ENCODE assay signal across 20 cellular contexts in genomic region chr17:31437720-31438400, GRCh38. TPM values are rescaled to one million over a fixed set of nuclear protein-coding genes. Genes with fewer than 3 reads are reported as not detected.
A peak's percentile ranks its signal among the peaks of the same experiment; 100 is the strongest.
DNase-seq lines count a peak whose midpoint lies in the region; ATAC-seq and TF ChIP-seq lines count a peak whose summit lies in the region.
"Had no signal": no experiment of that assay in that cellular context is flagged by ENCODE, and none has a peak within 500 bp of the region (broad histone marks: within the 10 kb centered on the region; RNA-seq: fewer than 3 reads in every experiment).

No MANE protein-coding gene starts in this region.

- POLR2A ChIA-PET in SK-N-SH (lab: Yijun Ruan, JAX) (no interaction called here), Panc1 (lab: Charles Lee) (interaction anchor here (0.5 kb wide), 1 partner anchor 119 kb away, joined by 4 read pairs; no protein-coding TSS in a partner anchor)

- no peak overlapping the region for H3K4me2 ChIP-seq in SK-N-SH

- H3K4me3 ChIP-seq in SK-N-SH (ENCODE audit: low read depth in 2 of 2, low read length in 1 of 2) (no peak overlapping the region), Panc1 (ENCODE audit: low read depth in 2 of 2, low read length in 2 of 2) (peak overlapping the region in 1 of 2 experiments; percentile 15; a peak in 2 of 4 replicates), left lung (no peak overlapping the region), tibial nerve (no peak overlapping the region)
- H3K4me3 ChIP-seq: cardiac muscle cell, GM23248, suprapubic skin had no signal

- ATAC-seq in SK-N-SH treated with all-trans-retinoic acid at 6 μM for 48 hours = peak; percentile 37
- peak; percentile 56 for ATAC-seq in Panc1
- ATAC-seq in left lung = peak; percentile 19
- ATAC-seq in stimulated activated effector memory CD8-positive, alpha-beta T cell treated with anti-CD3 and anti-CD28 coated beads, Interleukin-12 subunit alpha, Interleukin-12 subunit beta, amount 100 ng/mL, for 72 hours = no peak
- no peak for ATAC-seq in HG03196 (IDR thresholded peaks at IDR 0.05; ENCODE audit: unreplicated experiment)

- peaks cover 23% of the 10 kb centered on the region for H3K4me1 Mint-ChIP-seq in stimulated activated effector memory CD8-positive, alpha-beta T cell treated with anti-CD3 and anti-CD28 coated beads, Interleukin-12 subunit alpha, Interleukin-12 subunit beta, amount 100 ng/mL, for 72 hours

- H3K27me3 ChIP-seq in SK-N-SH (ENCODE audit: insufficient read depth) (no peaks in the 10 kb centered on the region), Panc1 (ENCODE audit: control insufficient read depth, insufficient read depth, low read length) (no peaks in the 10 kb centered on the region), left lung (peaks cover 0 to 15% of the 10 kb centered on the region in 2 donors), tibial nerve (peaks cover 0 to 3% of the 10 kb centered on the region in 2 donors)
- H3K27me3 ChIP-seq: cardiac muscle cell had no signal

- H3K9me3 Mint-ChIP-seq in stimulated activated effector memory CD8-positive, alpha-beta T cell treated with anti-CD3 and anti-CD28 coated beads, Interleukin-12 subunit alpha, Interleukin-12 subunit beta, amount 100 ng/mL, for 72 hours = no peaks in the 10 kb centered on the region
- H3K9me3 Mint-ChIP-seq: activated naive CD8-positive, alpha-beta T cell treated with anti-CD3 and anti-CD28 coated beads, Interleukin-2, amount 10 ng/mL, durations not matched to agents 7 days and 5 days; CD4-positive, CD25-positive, alpha-beta regulatory T cell; effector memory CD8-positive, alpha-beta T cell had no signal

- DNase-seq in SK-N-SH = no peak
- no peak for DNase-seq in Panc1 (ENCODE audit: low read depth, low spot score)
- no peak for DNase-seq in left lung
- no peak for DNase-seq in stimulated activated effector memory CD8-positive, alpha-beta T cell treated with anti-CD3 and anti-CD28 coated beads, Interleukin-12 subunit alpha, Interleukin-12 subunit beta, amount 100 ng/mL, for 72 hours (ENCODE audit: low spot score in 2 of 2)
- DNase-seq in tibial nerve (ENCODE audit: low spot score in 2 of 2) = no peak
- no peak for DNase-seq in NCI-H1092 (lab: John Stamatoyannopoulos, UW)
- DNase-seq: cortex of kidney, GF-D8 had no signal

- TF ChIP-seq POLR2A in tibial nerve (IDR thresholded peaks at IDR 0.05) = no peak

- H3K79me2 ChIP-seq in SK-N-SH (ENCODE audit: insufficient read depth) = no peaks in the 10 kb centered on the region

- no peaks in the 10 kb centered on the region for H4K20me1 ChIP-seq in SK-N-SH (ENCODE audit: insufficient read depth)

- WGBS in SK-N-SH (ENCODE audit: low lambda C conversion rate) = 61% methylated on average over 5 of the region's 11 CpGs
- 62 to 64% methylated on average over 10 to 11 of the region's 11 CpGs for WGBS in tibial nerve, 2 donors

- H3K27ac ChIP-seq in SK-N-SH (ENCODE audit: low read depth in 2 of 2, low read length in 1 of 2) (no peak overlapping the region), Panc1 (ENCODE audit: low read length) (no peak overlapping the region), left lung (no peak overlapping the region), tibial nerve (no peak overlapping the region)
- H3K27ac ChIP-seq: 22Rv1, cardiac muscle cell, GM23248, HL-60, suprapubic skin had no signal

- H3K9ac ChIP-seq in SK-N-SH = no peak overlapping the region
- H3K9ac ChIP-seq: GM23248 had no signal

- no peaks in the 10 kb centered on the region; a peak in 1 of 4 replicates for H3K4me1 ChIP-seq in SK-N-SH (ENCODE audit: control insufficient read depth in 1 of 2, insufficient read depth in 2 of 2, low read depth in 1 of 2, low read length in 1 of 2)
- no peaks in the 10 kb centered on the region for H3K4me1 ChIP-seq in Panc1 (ENCODE audit: control insufficient read depth, insufficient read depth, low read length)
- peaks cover 0 to 4% of the 10 kb centered on the region in 2 donors for H3K4me1 ChIP-seq in left lung
- peaks cover 0 to 8% (median 0%) of the 10 kb centered on the region in 4 donors for H3K4me1 ChIP-seq in tibial nerve
- H3K4me1 ChIP-seq: suprapubic skin had no signal

- no peaks in the 10 kb centered on the region for H3K36me3 ChIP-seq in SK-N-SH (replicated peaks in 1 of 2; ENCODE audit: control insufficient read depth in 1 of 2, insufficient read depth in 2 of 2, low read length in 1 of 2)
- H3K36me3 ChIP-seq in Panc1 (ENCODE audit: control insufficient read depth, insufficient read depth, low read length) = no peaks in the 10 kb centered on the region
- H3K36me3 ChIP-seq in left lung = no peaks in the 10 kb centered on the region
- no peaks in the 10 kb centered on the region for H3K36me3 ChIP-seq in tibial nerve
- H3K36me3 ChIP-seq: cardiac muscle cell, suprapubic skin had no signal

- H3K4me3 Mint-ChIP-seq in stimulated activated effector memory CD8-positive, alpha-beta T cell treated with anti-CD3 and anti-CD28 coated beads, Interleukin-12 subunit alpha, Interleukin-12 subunit beta, amount 100 ng/mL, for 72 hours = no peak overlapping the region
- H3K4me3 Mint-ChIP-seq: activated naive CD8-positive, alpha-beta T cell treated with anti-CD3 and anti-CD28 coated beads, Interleukin-2, amount 10 ng/mL, durations not matched to agents 7 days and 5 days; CD4-positive, CD25-positive, alpha-beta regulatory T cell; effector memory CD8-positive, alpha-beta T cell; naive thymus-derived CD4-positive, alpha-beta T cell had no signal

- TF ChIP-seq RAD21 in SK-N-SH (IDR thresholded peaks at IDR 0.05; ENCODE audit: low read length) = no peak

- CTCF ChIA-PET in SK-N-SH (lab: Yijun Ruan, JAX) (interaction anchor here (0.7 to 4.5 kb wide), 27 partner anchors 9 to 405 kb away, joined by 3 to 61 read pairs (median 5); no protein-coding TSS in a partner anchor), Panc1 (lab: Charles Lee) (interaction anchor here (0.6 to 1.1 kb wide), 3 partner anchors 13 to 84 kb away, joined by 3 to 4 read pairs (median 4); no protein-coding TSS in a partner anchor)

- no peaks in the 10 kb centered on the region for H3K9me3 ChIP-seq in SK-N-SH
- no peaks in the 10 kb centered on the region for H3K9me3 ChIP-seq in Panc1 (ENCODE audit: control insufficient read depth, insufficient read depth, low read depth, low read length)
- no peaks in the 10 kb centered on the region for H3K9me3 ChIP-seq in left lung
- no peaks in the 10 kb centered on the region for H3K9me3 ChIP-seq in tibial nerve
- H3K9me3 ChIP-seq: suprapubic skin had no signal

- H2AFZ ChIP-seq in SK-N-SH (ENCODE audit: low read depth) = no peak overlapping the region
- H2AFZ ChIP-seq: GM23248 had no signal

- TF ChIP-seq CTCF in SK-N-SH (IDR thresholded peaks at IDR 0.05) (no peak), Panc1 (IDR thresholded peaks at IDR 0.05) (no peak), left lung (IDR thresholded peaks at IDR 0.05) (no peak), tibial nerve (IDR thresholded peaks at IDR 0.05) (no peak)

- no peaks in the 10 kb centered on the region for H3K9me2 ChIP-seq in SK-N-SH

- H3K27ac Mint-ChIP-seq in stimulated activated effector memory CD8-positive, alpha-beta T cell treated with anti-CD3 and anti-CD28 coated beads, Interleukin-12 subunit alpha, Interleukin-12 subunit beta, amount 100 ng/mL, for 72 hours = peak overlapping the region; percentile 2
- H3K27ac Mint-ChIP-seq: activated naive CD8-positive, alpha-beta T cell treated with anti-CD3 and anti-CD28 coated beads, Interleukin-2, amount 10 ng/mL, durations not matched to agents 7 days and 5 days; CD4-positive, CD25-positive, alpha-beta regulatory T cell; effector memory CD8-positive, alpha-beta T cell; naive thymus-derived CD4-positive, alpha-beta T cell had no signal

- in situ Hi-C loops in Panc1 (cut with HindIII; ENCODE audit: low pct_unique_long_range_greater_than_20kb, low sequenced_read_pairs) = no loop called here

- no peak for TF ChIP-seq EP300 in SK-N-SH (IDR thresholded peaks at IDR 0.05; ENCODE audit: borderline replicate concordance in 1 of 2, low read depth in 1 of 2, low read length in 1 of 2)
- no peak for TF ChIP-seq EP300 in tibial nerve (IDR thresholded peaks at IDR 0.05)

- no peaks in the 10 kb centered on the region for H3K36me3 Mint-ChIP-seq in stimulated activated effector memory CD8-positive, alpha-beta T cell treated with anti-CD3 and anti-CD28 coated beads, Interleukin-12 subunit alpha, Interleukin-12 subunit beta, amount 100 ng/mL, for 72 hours
- H3K36me3 Mint-ChIP-seq: activated naive CD8-positive, alpha-beta T cell treated with anti-CD3 and anti-CD28 coated beads, Interleukin-2, amount 10 ng/mL, durations not matched to agents 7 days and 5 days; CD4-positive, CD25-positive, alpha-beta regulatory T cell; naive thymus-derived CD4-positive, alpha-beta T cell had no signal

- no peaks in the 10 kb centered on the region for H3F3A ChIP-seq in SK-N-SH (replicated peaks; ENCODE audit: insufficient read depth)

- intact Hi-C loops in Panc1 (cut with micrococcal nuclease; ENCODE audit: unreplicated experiment) (loop anchor here (2.0 kb wide), 2 partner anchors 87 to 405 kb away; no protein-coding TSS in a partner anchor), left lung (cut with DNase I) (loop anchor here in 1 of 2 donors (2.0 to 10.0 kb wide), 2 partner anchors 87 to 417 kb away; partner anchors contain the start of gene COPRS)

- BruUV-seq in Panc1 (replicated peaks; lab: Mats Ljungman, UMichigan) = no TSS peak

TF ChIP-seq in SK-N-SH treated with all-trans-retinoic acid at 6 μM for 48 hours, 23 proteins besides CTCF, POLR2A, EP300 and RAD21 (continues in another document):
- TF ChIP-seq PPARA (CRISPR knock-in tag; IDR thresholded peaks at IDR 0.05; ENCODE audit: borderline replicate concordance) (no peak), ZNF565 (CRISPR knock-in tag; conservative IDR thresholded peaks at IDR 0.05; ENCODE audit: low read depth) (no peak), ZFP3 (CRISPR knock-in tag; IDR thresholded peaks at IDR 0.05) (no peak)

TF ChIP-seq in SK-N-SH, 30 proteins besides CTCF, POLR2A, EP300 and RAD21 (continues in another document):
- TF ChIP-seq CHD2 (IDR thresholded peaks at IDR 0.05; ENCODE audit: low read length, partially characterized antibody) (no peak), FOXJ3 (CRISPR knock-in tag; IDR thresholded peaks at IDR 0.05) (no peak), POLR2AphosphoS5 (IDR thresholded peaks at IDR 0.05; ENCODE audit: low read depth, low read length) (no peak), TEAD4 (IDR thresholded peaks at IDR 0.05; ENCODE audit: borderline replicate concordance, insufficient read depth) (no peak), EZH2phosphoT487 (IDR thresholded peaks at IDR 0.05; ENCODE audit: borderline replicate concordance, low read depth) (no peak)

RNA-seq across cellular contexts. Expression of gene RAB11FIP4, which starts 46.4 kb away (rescaled TPM):
- polyA plus RNA-seq in SK-N-SH (2012; rRNA removed) = 7.1 and 9.4 TPM in 2 replicates
- polyA plus RNA-seq in SK-N-SH (2012; cell fraction: cytosol; rRNA removed) = 7.0 and 10.5 TPM in 2 replicates
- polyA plus RNA-seq in SK-N-SH (2012; cell fraction: nucleus; rRNA removed) = 5.4 and 6.5 TPM in 2 replicates
- total RNA-seq in Panc1 (2021; ENCODE audit: unreplicated experiment) (10.8 TPM), left lung (10 to 100 TPM; 13.5 to 19.9 TPM), tibial nerve (1 to 10 TPM; 2.7 to 6.9 (median 4.1) TPM)
- 9.7 TPM for polyA plus RNA-seq in Panc1 (2012; ENCODE audit: insufficient read length)
- total RNA-seq: glomerular endothelial cell had no signal

Comparison
In these comparisons a context has a peak if more than half of its experiments do, and no peak if none do; other contexts are left out.
1. ATAC-seq: peak in SK-N-SH treated with all-trans-retinoic acid at 6 μM for 48 hours (single experiment), Panc1 (single experiment) and left lung (single experiment); none in stimulated activated effector memory CD8-positive, alpha-beta T cell treated with anti-CD3 and anti-CD28 coated beads, Interleukin-12 subunit alpha, Interleukin-12 subunit beta, amount 100 ng/mL, for 72 hours (single experiment) and HG03196 (single experiment).